ENCODE assay signal across 20 cellular contexts in genomic region chr17:284676-285355, GRCh38.
A peak's percentile ranks its signal among the peaks of the same experiment; 100 is the strongest.
DNase-seq lines count a peak whose midpoint lies in the region; ATAC-seq, FAIRE-seq and TF ChIP-seq lines count a peak whose summit lies in the region.
"Had no signal": no experiment of that assay in that cellular context is flagged by ENCODE, and none has a peak within 500 bp of the region (broad histone marks: within the 10 kb centered on the region; RNA-seq: fewer than 3 reads in every experiment).

No MANE protein-coding gene starts in this region.

- CTCF ChIA-PET in HepG2 (lab: Yijun Ruan, JAX; ENCODE audit: low intra/inter-chr PET ratio, low total read pairs) = no interaction called here

- FAIRE-seq in HepG2 (lab: Jason Lieb, UNC) = no peak
- FAIRE-seq: GM12892, HTR-8/SVneo had no signal

- H3K4me2 ChIP-seq in HepG2 (ENCODE audit: low read depth, low read length) = no peak overlapping the region
- H3K4me2 ChIP-seq: GM23338, PC-9 had no signal

- DNase-seq in right lobe of liver (peak; percentile 8 to 44 (median 43)), HepG2 (ENCODE audit: low spot score) (no peak), mesenteric fat pad (ENCODE audit: low spot score) (peak; percentile 28), sigmoid colon (peak; percentile 57), caudate nucleus (lab: John Stamatoyannopoulos, UW) (no peak), colonic mucosa (no peak)
- DNase-seq in stimulated activated CD4-positive, alpha-beta T cell treated with anti-CD3 and anti-CD28 coated beads, Interleukin-1b, Interleukin-23, amount 100 ng/mL, for 48 hours = no peak
- DNase-seq: C1 segment of cervical spinal cord, DMS53, HCEC 1CT, Karpas-422, NCI-H1930, NCI-H345, NCI-H524 treated with DMSO at 0.1 percent for 48 hours had no signal

- no peaks in the 10 kb centered on the region for H3K79me2 ChIP-seq in HepG2 (ENCODE audit: insufficient read depth, low read length)

- H2AFZ ChIP-seq in HepG2 (ENCODE audit: low read length) = no peak overlapping the region
- H2AFZ ChIP-seq: GM23338, PC-9 had no signal

- WGBS in right lobe of liver (ENCODE audit: insufficient coverage, low coverage, low lambda C conversion rate, missing lambda C conversion rate) = 82% methylated on average over 5 of the region's 29 CpGs
- WGBS in HepG2 (ENCODE audit: low lambda C conversion rate) = 96% methylated on average over 24 of the region's 29 CpGs
- 92 to 93% methylated on average over 29 of the region's 29 CpGs for WGBS in sigmoid colon, 2 donors

- BruUV-seq in HepG2 (replicated peaks; lab: Mats Ljungman, UMichigan) = no TSS peak

- in situ Hi-C loops in HepG2 (cut with HindIII; ENCODE audit: extremely low pct_ligation_motif_present, low pct_unique_long_range_greater_than_20kb) = no loop called here

- H3K27me3 ChIP-seq in right lobe of liver = no peaks in the 10 kb centered on the region
- no peaks in the 10 kb centered on the region for H3K27me3 ChIP-seq in HepG2 (ENCODE audit: control insufficient read depth in 1 of 2, insufficient read depth in 2 of 2, low read length in 2 of 2)
- H3K27me3 ChIP-seq in sigmoid colon = no peaks in the 10 kb centered on the region
- H3K27me3 ChIP-seq in colonic mucosa = no peaks in the 10 kb centered on the region

- H3K9me3 ChIP-seq in right lobe of liver = no peaks in the 10 kb centered on the region
- no peaks in the 10 kb centered on the region for H3K9me3 ChIP-seq in HepG2 (ENCODE audit: low read length)
- H3K9me3 ChIP-seq in sigmoid colon = no peaks in the 10 kb centered on the region
- no peaks in the 10 kb centered on the region for H3K9me3 ChIP-seq in colonic mucosa
- H3K9me3 ChIP-seq: SJSA1 had no signal

- TF ChIP-seq RAD21 in HepG2 (CRISPR knock-in tag; IDR thresholded peaks at IDR 0.05) = no peak

- no peak overlapping the region for H3K9ac ChIP-seq in HepG2 (ENCODE audit: insufficient read depth, low read depth, low read length)
- H3K9ac ChIP-seq in colonic mucosa (ENCODE audit: low read depth in 2 of 2, low read length in 2 of 2) = no peak overlapping the region

- TF ChIP-seq CTCF in right lobe of liver (IDR thresholded peaks at IDR 0.05) (no peak), HepG2 (CRISPR knock-in tag; IDR thresholded peaks at IDR 0.05) (no peak), sigmoid colon (IDR thresholded peaks at IDR 0.05) (no peak), colonic mucosa (IDR thresholded peaks at IDR 0.05) (no peak)

- TF ChIP-seq POLR2A in right lobe of liver (IDR thresholded peaks at IDR 0.05) = no peak
- TF ChIP-seq POLR2A in HepG2 (IDR thresholded peaks at IDR 0.05; ENCODE audit: insufficient read depth in 1 of 2, low read depth in 2 of 2, low read length in 2 of 2) = no peak
- TF ChIP-seq POLR2A in sigmoid colon (IDR thresholded peaks at IDR 0.05) = no peak

- TF ChIP-seq EP300 in HepG2 (IDR thresholded peaks at IDR 0.05; ENCODE audit: low read depth in 2 of 2, low read length in 2 of 2) (no peak), HepG2 (CRISPR knock-in tag; IDR thresholded peaks at IDR 0.05; ENCODE audit: borderline replicate concordance) (no peak), sigmoid colon (IDR thresholded peaks at IDR 0.05) (no peak)

- POLR2A ChIA-PET in HepG2 (lab: Yijun Ruan, JAX) = no interaction called here

- intact Hi-C loops in right lobe of liver (cut with DNase I) (no loop called here), HepG2 (cut with micrococcal nuclease; ENCODE audit: unreplicated experiment) (no loop called here), sigmoid colon (cut with DNase I) (no loop called here), colonic mucosa (cut with DNase I) (no loop called here)

- peaks cover 0 to 3% (median 0%) of the 10 kb centered on the region in 4 donors for H3K36me3 ChIP-seq in right lobe of liver
- peaks cover 6 to 8% of the 10 kb centered on the region in 2 experiments; a peak in 3 of 5 replicates for H3K36me3 ChIP-seq in HepG2 (replicated peaks in 1 of 2; ENCODE audit: control insufficient read depth in 1 of 2, insufficient read depth in 2 of 2, low read length in 2 of 2)
- no peaks in the 10 kb centered on the region for H3K36me3 ChIP-seq in sigmoid colon
- H3K36me3 ChIP-seq in colonic mucosa = no peaks in the 10 kb centered on the region
- H3K36me3 ChIP-seq: SJSA1 had no signal

- no peak overlapping the region for H3K4me3 ChIP-seq in right lobe of liver
- H3K4me3 ChIP-seq in HepG2 (replicated peaks in 1 of 3; ENCODE audit: insufficient read depth in 1 of 3, low read depth in 2 of 3, low read length in 3 of 3) = no peak overlapping the region
- H3K4me3 ChIP-seq in sigmoid colon = no peak overlapping the region
- H3K4me3 ChIP-seq in colonic mucosa = no peak overlapping the region
- H3K4me3 ChIP-seq: GM23338, PC-9, SJSA1 had no signal

- H3K4me1 ChIP-seq in right lobe of liver (no peaks in the 10 kb centered on the region), HepG2 (ENCODE audit: insufficient read depth, low read length) (peaks cover 17% of the 10 kb centered on the region), sigmoid colon (no peaks in the 10 kb centered on the region), colonic mucosa (no peaks in the 10 kb centered on the region)
- H3K4me1 ChIP-seq: SJSA1 had no signal

- H3K27ac ChIP-seq in right lobe of liver (no peak overlapping the region), HepG2 (ENCODE audit: extremely low read length, insufficient read depth, low read length) (no peak overlapping the region), sigmoid colon (no peak overlapping the region), caudate nucleus (ENCODE audit: low read depth, low read length) (no peak overlapping the region), colonic mucosa (no peak overlapping the region)
- H3K27ac ChIP-seq: PC-9, RWPE1, SJSA1 had no signal

- ATAC-seq in right lobe of liver (peak in 1 of 4 donors; percentile 3), HepG2 (no peak)

- H4K20me1 ChIP-seq in HepG2 (ENCODE audit: insufficient read depth, low read length) = no peaks in the 10 kb centered on the region

TF ChIP-seq in HepG2, 621 proteins besides CTCF, POLR2A, EP300 and RAD21 (continues in another document):
- TF ChIP-seq ZIK1 (CRISPR knock-in tag; IDR thresholded peaks at IDR 0.05; ENCODE audit: borderline replicate concordance, low read depth) (no peak), HMG20A (CRISPR knock-in tag; IDR thresholded peaks at IDR 0.05; ENCODE audit: borderline replicate concordance) (no peak), ZNF446 (CRISPR knock-in tag; IDR thresholded peaks at IDR 0.05) (no peak), SP1 (IDR thresholded peaks at IDR 0.05) (no peak), SP1 (CRISPR knock-in tag; IDR thresholded peaks at IDR 0.05) (no peak), GABPB1 (CRISPR knock-in tag; IDR thresholded peaks at IDR 0.05) (no peak)
- TF ChIP-seq, protein P1, sequence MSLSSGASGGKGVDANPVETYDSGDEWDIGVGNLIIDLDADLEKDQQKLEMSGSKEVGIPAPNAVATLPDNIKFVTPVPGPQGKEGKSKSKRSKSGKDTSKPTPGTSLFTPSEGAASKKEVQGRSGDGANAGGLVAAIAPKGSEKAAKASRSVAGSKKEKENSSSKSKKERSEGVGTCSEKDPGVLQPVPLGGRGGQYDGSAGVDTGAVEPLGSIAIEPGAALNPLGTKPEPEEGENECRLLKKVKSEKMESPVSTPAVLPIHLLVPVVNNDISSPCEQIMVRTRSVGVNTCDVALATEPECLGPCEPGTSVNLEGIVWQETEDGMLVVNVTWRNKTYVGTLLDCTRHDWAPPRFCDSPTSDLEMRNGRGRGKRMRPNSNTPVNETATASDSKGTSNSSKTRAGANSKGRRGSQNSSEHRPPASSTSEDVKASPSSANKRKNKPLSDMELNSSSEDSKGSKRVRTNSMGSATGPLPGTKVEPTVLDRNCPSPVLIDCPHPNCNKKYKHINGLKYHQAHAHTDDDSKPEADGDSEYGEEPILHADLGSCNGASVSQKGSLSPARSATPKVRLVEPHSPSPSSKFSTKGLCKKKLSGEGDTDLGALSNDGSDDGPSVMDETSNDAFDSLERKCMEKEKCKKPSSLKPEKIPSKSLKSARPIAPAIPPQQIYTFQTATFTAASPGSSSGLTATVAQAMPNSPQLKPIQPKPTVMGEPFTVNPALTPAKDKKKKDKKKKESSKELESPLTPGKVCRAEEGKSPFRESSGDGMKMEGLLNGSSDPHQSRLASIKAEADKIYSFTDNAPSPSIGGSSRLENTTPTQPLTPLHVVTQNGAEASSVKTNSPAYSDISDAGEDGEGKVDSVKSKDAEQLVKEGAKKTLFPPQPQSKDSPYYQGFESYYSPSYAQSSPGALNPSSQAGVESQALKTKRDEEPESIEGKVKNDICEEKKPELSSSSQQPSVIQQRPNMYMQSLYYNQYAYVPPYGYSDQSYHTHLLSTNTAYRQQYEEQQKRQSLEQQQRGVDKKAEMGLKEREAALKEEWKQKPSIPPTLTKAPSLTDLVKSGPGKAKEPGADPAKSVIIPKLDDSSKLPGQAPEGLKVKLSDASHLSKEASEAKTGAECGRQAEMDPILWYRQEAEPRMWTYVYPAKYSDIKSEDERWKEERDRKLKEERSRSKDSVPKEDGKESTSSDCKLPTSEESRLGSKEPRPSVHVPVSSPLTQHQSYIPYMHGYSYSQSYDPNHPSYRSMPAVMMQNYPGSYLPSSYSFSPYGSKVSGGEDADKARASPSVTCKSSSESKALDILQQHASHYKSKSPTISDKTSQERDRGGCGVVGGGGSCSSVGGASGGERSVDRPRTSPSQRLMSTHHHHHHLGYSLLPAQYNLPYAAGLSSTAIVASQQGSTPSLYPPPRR (CRISPR knock-in tag; IDR thresholded peaks at IDR 0.05; ENCODE audit: borderline replicate concordance) = no peak
- TF ChIP-seq, protein P2, sequence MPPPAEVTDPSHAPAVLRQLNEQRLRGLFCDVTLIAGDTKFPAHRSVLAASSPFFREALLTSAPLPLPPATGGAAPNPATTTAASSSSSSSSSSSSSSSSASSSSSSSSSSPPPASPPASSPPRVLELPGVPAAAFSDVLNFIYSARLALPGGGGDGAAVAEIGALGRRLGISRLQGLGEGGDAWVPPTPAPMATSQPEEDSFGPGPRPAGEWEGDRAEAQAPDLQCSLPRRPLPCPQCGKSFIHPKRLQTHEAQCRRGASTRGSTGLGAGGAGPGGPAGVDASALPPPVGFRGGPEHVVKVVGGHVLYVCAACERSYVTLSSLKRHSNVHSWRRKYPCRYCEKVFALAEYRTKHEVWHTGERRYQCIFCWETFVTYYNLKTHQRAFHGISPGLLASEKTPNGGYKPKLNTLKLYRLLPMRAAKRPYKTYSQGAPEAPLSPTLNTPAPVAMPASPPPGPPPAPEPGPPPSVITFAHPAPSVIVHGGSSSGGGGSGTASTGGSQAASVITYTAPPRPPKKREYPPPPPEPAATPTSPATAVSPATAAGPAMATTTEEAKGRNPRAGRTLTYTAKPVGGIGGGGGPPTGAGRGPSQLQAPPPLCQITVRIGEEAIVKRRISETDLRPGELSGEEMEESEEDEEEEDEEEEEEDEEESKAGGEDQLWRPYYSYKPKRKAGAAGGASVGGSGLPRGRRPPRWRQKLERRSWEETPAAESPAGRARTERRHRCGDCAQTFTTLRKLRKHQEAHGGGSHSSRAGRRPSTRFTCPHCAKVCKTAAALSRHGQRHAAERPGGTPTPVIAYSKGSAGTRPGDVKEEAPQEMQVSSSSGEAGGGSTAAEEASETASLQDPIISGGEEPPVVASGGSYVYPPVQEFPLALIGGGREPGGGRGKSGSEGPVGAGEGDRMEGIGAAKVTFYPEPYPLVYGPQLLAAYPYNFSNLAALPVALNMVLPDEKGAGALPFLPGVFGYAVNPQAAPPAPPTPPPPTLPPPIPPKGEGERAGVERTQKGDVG (CRISPR knock-in tag; IDR thresholded peaks at IDR 0.05; ENCODE audit: borderline replicate concordance) = no peak

Comparison
In these comparisons a context has a peak if more than half of its experiments do, and no peak if none do; other contexts are left out.
1. DNase-seq: peak in right lobe of liver (3 of 3), mesenteric fat pad (single experiment) and sigmoid colon (single experiment); none in HepG2 (single experiment), stimulated activated CD4-positive, alpha-beta T cell treated with anti-CD3 and anti-CD28 coated beads, Interleukin-1b, Interleukin-23, amount 100 ng/mL, for 48 hours (single experiment), caudate nucleus (0 of 61) and colonic mucosa (single experiment).